21 cellular contexts compared by ENCODE assay signal in the genomic region with DNA sequence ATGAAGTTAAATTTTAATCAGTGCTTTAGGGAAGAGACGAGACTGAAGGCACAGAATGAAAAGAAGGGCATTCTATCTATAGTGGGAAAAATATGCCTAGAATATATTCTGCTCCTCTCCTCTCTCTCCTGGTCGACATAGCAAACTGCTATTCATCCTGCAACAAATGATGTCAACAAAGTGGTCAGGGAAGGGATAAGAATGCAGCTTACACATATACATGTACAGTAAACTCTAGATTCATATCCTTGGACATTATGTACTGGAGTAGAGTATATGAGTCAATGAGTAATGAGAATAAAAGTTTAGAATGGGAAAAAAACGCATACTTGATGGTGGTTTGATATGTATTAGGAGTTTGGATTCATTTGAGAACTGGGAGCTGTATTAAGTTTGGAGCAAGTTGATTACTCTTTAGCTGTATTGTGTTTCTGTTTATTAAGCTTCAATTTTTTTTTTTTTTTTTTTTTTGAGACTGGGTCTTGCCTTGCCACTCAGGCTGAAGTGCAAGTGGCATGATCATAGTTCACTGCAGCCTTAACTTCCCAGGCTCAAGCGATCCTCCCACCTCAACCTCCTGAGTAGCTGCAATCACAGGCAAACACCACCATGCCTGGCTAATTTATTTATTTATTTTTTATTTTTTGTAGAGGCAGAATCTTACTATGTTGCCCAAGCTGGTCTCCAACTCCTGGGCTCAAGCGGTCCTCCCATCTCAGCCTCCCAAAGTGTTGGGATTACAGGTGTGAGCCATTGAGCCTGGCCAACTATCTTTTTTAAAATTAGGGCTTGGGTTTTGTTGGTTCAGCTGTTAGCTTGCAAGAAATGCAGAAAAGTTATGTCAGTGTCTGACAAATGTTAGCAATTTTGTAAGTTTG. TPM values are rescaled to one million over a fixed set of nuclear protein-coding genes. Genes with fewer than 3 reads are reported as not detected.
DNase-seq lines count a peak whose midpoint lies in the region; ATAC-seq and TF ChIP-seq lines count a peak whose summit lies in the region.
"Had no signal": no experiment of that assay in that cellular context is flagged by ENCODE, and none has a peak within 500 bp of the region (broad histone marks: within the 10 kb centered on the region; RNA-seq: fewer than 3 reads in every experiment).

No MANE protein-coding gene starts in this region.

- TF ChIP-seq CTCF in fibroblast of pulmonary artery (IDR thresholded peaks at IDR 0.05; ENCODE audit: low read length, missing control alignments): no peak

- H3K9me3 ChIP-seq in CD4-positive, CD25-positive, alpha-beta regulatory T cell (ENCODE audit: control insufficient read depth in 2 of 2, low read length in 2 of 2): peaks cover 0 to under 1% of the 10 kb centered on the region in 2 experiments
- H3K9me3 ChIP-seq: adrenal gland, BE2C, lower lobe of right lung had no signal

- ATAC-seq in CD4-positive, CD25-positive, alpha-beta regulatory T cell (ENCODE audit: low read depth in 2 of 2): peak in 1 of 2 donors; percentile 9
- ATAC-seq in left lobe of liver: no peak
- ATAC-seq: gastroesophageal sphincter, GM23338, lower lobe of right lung, Right ventricle myocardium inferior had no signal

- H3K9me3 Mint-ChIP-seq in CD4-positive, CD25-positive, alpha-beta regulatory T cell: peaks cover 0 to 14% (median 3%) of the 10 kb centered on the region in 7 donors

- H3K36me3 ChIP-seq in CD4-positive, CD25-positive, alpha-beta regulatory T cell (ENCODE audit: control insufficient read depth, insufficient read depth, low read length): peaks cover 40% of the 10 kb centered on the region
- H3K36me3 ChIP-seq: WERI-Rb-1 had no signal

- no peak overlapping the region for H3K4me3 Mint-ChIP-seq in CD4-positive, CD25-positive, alpha-beta regulatory T cell
- H3K4me3 Mint-ChIP-seq: GM23338, naive B cell had no signal

- DNase-seq in CD4-positive, CD25-positive, alpha-beta regulatory T cell: no peak
- peak; percentile 41 for DNase-seq in EL
- peak; percentile 70 for DNase-seq in OCI-M1 (lab: John Stamatoyannopoulos, UW)
- DNase-seq in fibroblast of pulmonary artery (ENCODE audit: low read depth): peak; percentile 32
- DNase-seq in left lobe of liver (ENCODE audit: low spot score): no peak
- no peak for DNase-seq in Kasumi-1 (lab: John Stamatoyannopoulos, UW)
- DNase-seq in GM03348 (ENCODE audit: low spot score): no peak
- no peak for DNase-seq in A172 (ENCODE audit: low spot score)
- DNase-seq: activated CD8-positive, alpha-beta memory T cell treated with anti-CD3 and anti-CD28 coated beads, Interleukin-2, amount 50 U/mL, for 48 hours; adrenal gland; BE2C; Karpas-422; lower lobe of right lung; naive B cell; NCI-H1694; NCI-H446; trophoblast cell; WERI-Rb-1 had no signal

- peaks cover 48% of the 10 kb centered on the region for H3K36me3 Mint-ChIP-seq in CD4-positive, CD25-positive, alpha-beta regulatory T cell

- no peaks in the 10 kb centered on the region for H3K27me3 ChIP-seq in CD4-positive, CD25-positive, alpha-beta regulatory T cell (ENCODE audit: control insufficient read depth, insufficient read depth, low read length)
- H3K27me3 ChIP-seq: adrenal gland, BE2C, gastroesophageal sphincter had no signal

- H3K4me1 ChIP-seq in CD4-positive, CD25-positive, alpha-beta regulatory T cell (ENCODE audit: control insufficient read depth, insufficient read depth, low read length, poor library complexity, severe bottlenecking): no peaks in the 10 kb centered on the region
- H3K4me1 ChIP-seq: BE2C, gastroesophageal sphincter had no signal

- no peak overlapping the region for H3K4me3 ChIP-seq in CD4-positive, CD25-positive, alpha-beta regulatory T cell (ENCODE audit: low read depth, low read length)
- no peak overlapping the region for H3K4me3 ChIP-seq in fibroblast of pulmonary artery (replicated peaks; ENCODE audit: low read depth, low read length)
- H3K4me3 ChIP-seq: adrenal gland, gastroesophageal sphincter, GM23338, lower lobe of right lung had no signal

- peak overlapping the region; percentile 55 to 76 (median 60) for H3K27ac Mint-ChIP-seq in CD4-positive, CD25-positive, alpha-beta regulatory T cell
- H3K27ac Mint-ChIP-seq: GM23338 had no signal

- H3K27me3 Mint-ChIP-seq in CD4-positive, CD25-positive, alpha-beta regulatory T cell: no peaks in the 10 kb centered on the region
- H3K27me3 Mint-ChIP-seq: naive B cell had no signal

- H3K4me1 Mint-ChIP-seq in CD4-positive, CD25-positive, alpha-beta regulatory T cell: peaks cover 21 to 50% (median 44%) of the 10 kb centered on the region in 4 donors
- H3K4me1 Mint-ChIP-seq: GM23338 had no signal

- H3K27ac ChIP-seq in CD4-positive, CD25-positive, alpha-beta regulatory T cell (ENCODE audit: insufficient read depth, low read length, poor library complexity, severe bottlenecking): no peak overlapping the region
- H3K27ac ChIP-seq: adrenal gland, gastroesophageal sphincter, lower lobe of right lung, WERI-Rb-1 had no signal

RNA-seq across cellular contexts. Expression of a gene that starts 53.8 kb away (rescaled TPM):
- 262 TPM for total RNA-seq in CD4-positive, CD25-positive, alpha-beta regulatory T cell
- polyA plus RNA-seq in CD4-positive, CD25-positive, alpha-beta regulatory T cell: 100 to 1,000 TPM; 198 to 331 (median 274) TPM
- total RNA-seq in left lobe of liver: 26.1 TPM
- 55.0 and 64.7 TPM in 2 replicates for total RNA-seq in A172 (2014; rRNA removed; shearing (Covaris generic))

Comparison
In these comparisons a context has a peak if more than half of its experiments do, and no peak if none do; other contexts are left out.
1. DNase-seq: peak in EL (single experiment), OCI-M1 (single experiment) and fibroblast of pulmonary artery (single experiment); none in CD4-positive, CD25-positive, alpha-beta regulatory T cell (0 of 3), left lobe of liver (single experiment), Kasumi-1 (0 of 2), GM03348 (single experiment) and A172 (single experiment).